1 cellular context compared by ENCODE assay signal in the genomic region with DNA sequence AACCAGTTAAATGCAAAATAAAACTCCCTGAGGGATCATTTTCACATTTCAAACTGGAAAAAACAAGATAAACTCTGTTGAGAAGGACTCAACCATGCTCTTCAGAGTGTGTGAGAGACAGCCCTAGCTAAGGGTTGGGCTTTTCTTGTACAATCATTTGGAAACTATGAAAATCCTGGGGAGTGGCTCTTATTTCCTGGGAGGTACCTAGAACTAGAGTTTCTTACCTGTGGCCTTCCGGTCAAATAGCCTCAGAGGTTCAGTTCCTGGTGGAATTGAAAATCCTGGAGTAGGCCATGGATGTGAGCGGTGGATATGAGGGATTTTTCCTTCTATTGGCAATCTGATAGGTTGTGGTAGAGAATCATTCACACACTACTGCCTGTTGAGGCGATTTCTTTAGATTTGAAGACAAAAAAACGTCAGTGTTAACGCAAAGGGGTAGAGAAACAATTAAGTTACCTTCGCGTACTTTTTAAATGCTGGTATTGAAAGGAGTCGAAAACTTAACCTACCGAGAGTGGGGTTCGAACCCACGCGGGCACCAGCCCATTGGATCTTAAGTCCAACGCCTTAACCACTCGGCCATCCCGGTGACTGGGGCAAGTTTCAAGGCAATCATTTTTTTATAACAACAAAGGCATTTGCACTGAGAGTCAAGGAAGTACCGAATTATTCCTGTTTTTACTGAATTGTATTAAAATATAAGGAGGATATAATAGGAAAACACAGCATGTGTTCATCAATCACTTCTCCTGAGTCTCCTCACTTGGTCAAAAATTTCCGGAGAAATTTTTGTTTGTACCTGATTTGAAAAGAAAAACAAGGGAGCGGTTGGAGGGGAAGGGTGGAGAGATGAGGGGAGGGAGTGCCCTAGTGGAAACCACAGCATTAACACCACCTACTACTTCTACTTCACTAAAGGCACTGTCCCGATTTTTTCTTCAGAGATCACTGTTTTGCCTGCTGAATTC.
A peak's percentile ranks its signal among the peaks of the same experiment; 100 is the strongest.
TF ChIP-seq lines count a peak whose summit lies in the region.

No MANE protein-coding gene starts in this region.

TF ChIP-seq in H1, 55 proteins besides CTCF, POLR2A, EP300 and RAD21 (continued from another document):
- TF ChIP-seq TBP (IDR thresholded peaks at IDR 0.05; ENCODE audit: low read depth, low read length) = peak; percentile 100
- TF ChIP-seq SP1 (IDR thresholded peaks at IDR 0.05; ENCODE audit: low read depth, low read length) = no peak
- no peak for TF ChIP-seq GTF2F1 (IDR thresholded peaks at IDR 0.05; ENCODE audit: borderline replicate concordance, low read depth, low read length)
- peak; percentile 24; the same call in 1 of the 2 replicates for TF ChIP-seq NRF1 (IDR thresholded peaks at IDR 0.05; ENCODE audit: low read depth, low read length)
- TF ChIP-seq CHD1 (IDR thresholded peaks at IDR 0.05; ENCODE audit: low read depth, low read length) = no peak
- TF ChIP-seq ASH2L (IDR thresholded peaks at IDR 0.05; ENCODE audit: low read length) = peak; percentile 89
- TF ChIP-seq, protein P1, sequence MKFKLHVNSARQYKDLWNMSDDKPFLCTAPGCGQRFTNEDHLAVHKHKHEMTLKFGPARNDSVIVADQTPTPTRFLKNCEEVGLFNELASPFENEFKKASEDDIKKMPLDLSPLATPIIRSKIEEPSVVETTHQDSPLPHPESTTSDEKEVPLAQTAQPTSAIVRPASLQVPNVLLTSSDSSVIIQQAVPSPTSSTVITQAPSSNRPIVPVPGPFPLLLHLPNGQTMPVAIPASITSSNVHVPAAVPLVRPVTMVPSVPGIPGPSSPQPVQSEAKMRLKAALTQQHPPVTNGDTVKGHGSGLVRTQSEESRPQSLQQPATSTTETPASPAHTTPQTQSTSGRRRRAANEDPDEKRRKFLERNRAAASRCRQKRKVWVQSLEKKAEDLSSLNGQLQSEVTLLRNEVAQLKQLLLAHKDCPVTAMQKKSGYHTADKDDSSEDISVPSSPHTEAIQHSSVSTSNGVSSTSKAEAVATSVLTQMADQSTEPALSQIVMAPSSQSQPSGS (IDR thresholded peaks at IDR 0.05; ENCODE audit: low read length) = peak; percentile 63; the same call in 1 of the 2 replicates
